In genomic region chr19:42402376-42403116, GRCh38 we compare ENCODE assay signal across 10 cellular contexts. TPM values are rescaled to one million over a fixed set of nuclear protein-coding genes. Genes with fewer than 3 reads are reported as not detected.
DNase-seq lines count a peak whose midpoint lies in the region; ATAC-seq and TF ChIP-seq lines count a peak whose summit lies in the region.
"Had no signal": no experiment of that assay in that cellular context is flagged by ENCODE, and none has a peak within 500 bp of the region (broad histone marks: within the 10 kb centered on the region; RNA-seq: fewer than 3 reads in every experiment).

No MANE protein-coding gene starts in this region.

- H3K27me3 Mint-ChIP-seq in T-helper 17 cell: no peaks in the 10 kb centered on the region
- H3K27me3 Mint-ChIP-seq: activated CD8-positive, alpha-beta memory T cell treated with anti-CD3 and anti-CD28 coated beads, Interleukin-2, amount 10 ng/mL, durations not matched to agents 7 days and 5 days had no signal

- H3K27ac ChIP-seq in heart right ventricle (peak overlapping the region in 6 of 10 donors; percentile 43 to 83 (median 73)), smooth muscle cell (ENCODE audit: low read depth) (no peak overlapping the region), MM.1S (ENCODE audit: low read length) (no peak overlapping the region)

- peaks cover 26% of the 10 kb centered on the region for H3K4me1 Mint-ChIP-seq in T-helper 17 cell

- no peaks in the 10 kb centered on the region for H3F3A ChIP-seq in smooth muscle cell (ENCODE audit: low read depth)
- H3F3A ChIP-seq in MM.1S (ENCODE audit: insufficient read depth, low read length): no peaks in the 10 kb centered on the region

- 71 to 72% methylated on average over 34 of the region's 34 CpGs for WGBS in heart right ventricle, 2 donors
- 46% methylated on average over 34 of the region's 34 CpGs for WGBS in smooth muscle cell (ENCODE audit: low lambda C conversion rate)

- no peak overlapping the region for H2AFZ ChIP-seq in smooth muscle cell (ENCODE audit: low read depth)
- H2AFZ ChIP-seq in MM.1S (ENCODE audit: low read length): no peak overlapping the region

- TF ChIP-seq CTCF in heart right ventricle (IDR thresholded peaks at IDR 0.05) (no peak), smooth muscle cell (IDR thresholded peaks at IDR 0.05; ENCODE audit: borderline replicate concordance, insufficient read depth, poor library complexity, severe bottlenecking) (no peak), MM.1S (IDR thresholded peaks at IDR 0.05; ENCODE audit: low read length) (no peak)

- H3K36me3 ChIP-seq in heart right ventricle (peaks cover 0 to 41% (median 13%) of the 10 kb centered on the region in 9 donors), smooth muscle cell (ENCODE audit: low read depth) (no peaks in the 10 kb centered on the region), MM.1S (replicated peaks; ENCODE audit: insufficient read depth, low read length) (no peaks in the 10 kb centered on the region)

- peak overlapping the region; percentile 90 for H3K4me3 Mint-ChIP-seq in T-helper 17 cell

- H3K9ac ChIP-seq in smooth muscle cell (ENCODE audit: low read depth): no peak overlapping the region
- H3K9ac ChIP-seq in MM.1S (ENCODE audit: low read length): no peak overlapping the region

- H3K27ac Mint-ChIP-seq in T-helper 17 cell: peak overlapping the region; percentile 87
- H3K27ac Mint-ChIP-seq: activated CD8-positive, alpha-beta memory T cell treated with anti-CD3 and anti-CD28 coated beads, Interleukin-2, amount 10 ng/mL, durations not matched to agents 7 days and 5 days had no signal

- H3K4me1 ChIP-seq in heart right ventricle (peaks cover 4 to 29% (median 22%) of the 10 kb centered on the region in 9 donors), smooth muscle cell (ENCODE audit: low read depth) (peaks cover 4% of the 10 kb centered on the region), MM.1S (ENCODE audit: low read length) (0 out of 2 replicates have a peak, but pooled peaks cover 4% of the 10 kb centered on the region)

- H3K79me2 ChIP-seq in smooth muscle cell (ENCODE audit: low read depth) (no peaks in the 10 kb centered on the region), MM.1S (ENCODE audit: low read length) (peaks cover 4% of the 10 kb centered on the region)

- H3K27me3 ChIP-seq in heart right ventricle (no peaks in the 10 kb centered on the region), smooth muscle cell (ENCODE audit: low read depth) (no peaks in the 10 kb centered on the region), MM.1S (replicated peaks; ENCODE audit: insufficient read depth, low read length) (no peaks in the 10 kb centered on the region)

- no peaks in the 10 kb centered on the region for H3K9me2 ChIP-seq in MM.1S (replicated peaks; ENCODE audit: insufficient read depth, low read length)

- DNase-seq in NCI-H748 (lab: John Stamatoyannopoulos, UW; ENCODE audit: unreplicated experiment) (peak; percentile 46), NCI-H748 treated with DMSO at 0.1 percent for 48 hours (lab: John Stamatoyannopoulos, UW) (no peak), T-helper 17 cell (no peak), heart right ventricle (no peak), smooth muscle cell (lab: John Stamatoyannopoulos, UW; ENCODE audit: unreplicated experiment) (no peak), HCEC 1CT (no peak), MM.1S (no peak)

- H3K9me3 ChIP-seq in T-helper 17 cell (ENCODE audit: control insufficient read depth, low read length, poor library complexity, severe bottlenecking) (no peaks in the 10 kb centered on the region), heart right ventricle (no peaks in the 10 kb centered on the region), smooth muscle cell (replicated peaks; ENCODE audit: low read depth) (no peaks in the 10 kb centered on the region), MM.1S (replicated peaks; ENCODE audit: insufficient read depth, low read length) (no peaks in the 10 kb centered on the region)

- peak overlapping the region; percentile 94 for H3K4me2 ChIP-seq in smooth muscle cell
- no peak overlapping the region for H3K4me2 ChIP-seq in MM.1S (ENCODE audit: low read depth, low read length)

- ATAC-seq in T-helper 17 cell: no peak
- peak in 2 of 8 donors; percentile 2 to 11 for ATAC-seq in heart right ventricle
- ATAC-seq in GM21717 (IDR thresholded peaks at IDR 0.05; ENCODE audit: unreplicated experiment): no peak

- H3K36me3 Mint-ChIP-seq in T-helper 17 cell (ENCODE audit: low read depth): no peaks in the 10 kb centered on the region

- intact Hi-C loops in heart right ventricle (cut with DNase I): no loop called here

- H4K20me1 ChIP-seq in smooth muscle cell (ENCODE audit: low read depth) (no peaks in the 10 kb centered on the region), MM.1S (ENCODE audit: insufficient read depth, low read length) (no peaks in the 10 kb centered on the region)

- H3K4me3 ChIP-seq in heart right ventricle: peak overlapping the region in 8 of 10 donors; percentile 55 to 75 (median 66)
- H3K4me3 ChIP-seq in smooth muscle cell: peak overlapping the region; percentile 66
- no peak overlapping the region for H3K4me3 ChIP-seq in MM.1S (ENCODE audit: low read length)

RNA-seq across cellular contexts. Expression of gene CNFN, which starts 12.4 kb away (rescaled TPM):
- total RNA-seq in T-helper 17 cell (not detected), heart right ventricle (1 to 10 TPM in 1 of 10 donors, under 1 TPM in 4, not detected in 5; 0.51 to 1.3 (median 0.81) TPM), smooth muscle cell (24.1 and 31.3 TPM in 2 replicates)
- polyA plus RNA-seq in heart right ventricle (1 to 10 TPM; 1.6 to 7.2 TPM), smooth muscle cell (23.7 and 44.9 TPM in 2 replicates)
- total RNA-seq: activated CD8-positive, alpha-beta memory T cell treated with anti-CD3 and anti-CD28 coated beads, Interleukin-2, amount 10 ng/mL, durations not matched to agents 7 days and 5 days had no signal

RNA-seq across cellular contexts. Expression of gene LIPE, which starts 24.6 kb away (rescaled TPM):
- total RNA-seq in T-helper 17 cell (10 to 100 TPM; 14.5 to 16.9 TPM), heart right ventricle (100 to 1,000 TPM in 1 of 10 donors, 10 to 100 TPM in 9; 39.4 to 109 (median 53.8) TPM), smooth muscle cell (4.0 and 9.2 TPM in 2 replicates)
- polyA plus RNA-seq in heart right ventricle (10 to 100 TPM; 60.6 to 80.7 TPM), smooth muscle cell (4.1 and 8.4 TPM in 2 replicates)

RNA-seq across cellular contexts. Expression of gene CXCL17, which starts 40.2 kb away (rescaled TPM):
- total RNA-seq in T-helper 17 cell: not detected
- not detected for total RNA-seq in heart right ventricle
- under 1 TPM in 1 of 2 donors, not detected in 1; 0.03 TPM for polyA plus RNA-seq in heart right ventricle
- total RNA-seq in smooth muscle cell: not detected in 2 replicates
- polyA plus RNA-seq in smooth muscle cell: not detected in 2 replicates
- total RNA-seq: activated CD8-positive, alpha-beta memory T cell treated with anti-CD3 and anti-CD28 coated beads, Interleukin-2, amount 10 ng/mL, durations not matched to agents 7 days and 5 days; M059J had no signal

Comparison
In these comparisons a context has a peak if more than half of its experiments do, and no peak if none do; other contexts are left out.
1. H3K27ac ChIP-seq: peak in heart right ventricle (6 of 10); none in smooth muscle cell (single experiment) and MM.1S (single experiment).
2. RNA of gene CNFN, which starts 12.4 kb away (total RNA-seq): 24.1 to 31.3 TPM in smooth muscle cell; 0.51 to 1.3 TPM in heart right ventricle and not detected in T-helper 17 cell; every median in the first group is over 10 times any median in the second.